ENCODE assay signal across 19 cellular contexts in the genomic region with DNA sequence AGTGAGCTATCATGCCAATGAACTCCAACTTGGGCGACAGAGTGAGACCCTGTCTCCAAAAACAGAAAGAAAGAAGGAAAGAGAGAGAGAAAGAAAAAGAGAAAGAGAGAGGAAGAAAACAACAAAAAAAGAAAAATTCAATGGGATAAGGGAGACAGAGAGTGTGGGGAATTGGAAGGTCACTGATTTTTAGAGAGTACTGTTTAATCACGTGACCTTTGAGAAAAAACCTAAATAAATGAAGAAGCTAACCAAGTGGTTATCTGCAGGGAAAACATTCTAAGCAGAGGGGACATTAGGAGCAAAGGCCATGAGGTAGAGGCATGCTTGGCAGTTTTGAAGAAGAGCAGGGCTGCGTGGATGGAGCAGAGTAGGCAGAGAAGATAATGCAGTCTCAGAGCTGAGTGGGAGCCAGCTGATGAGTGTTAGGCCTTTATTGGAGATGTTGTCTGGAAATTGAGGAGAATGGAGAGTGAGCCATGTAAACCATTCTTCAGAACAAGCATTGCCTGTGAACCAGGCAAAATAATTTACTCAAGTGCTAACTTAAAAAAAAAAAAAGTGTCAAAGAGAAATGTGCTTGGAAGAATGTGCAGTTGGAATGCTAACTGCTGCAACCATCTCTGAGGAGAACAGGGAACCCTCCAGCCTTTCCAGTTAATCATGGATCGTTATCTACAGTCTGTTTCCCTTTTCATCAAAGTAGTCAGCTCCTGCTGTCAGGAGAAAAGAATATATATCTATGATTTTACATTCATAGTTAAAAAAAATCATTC.
DNase-seq lines count a peak whose midpoint lies in the region; ATAC-seq and TF ChIP-seq lines count a peak whose summit lies in the region.
"Had no signal": no experiment of that assay in that cellular context is flagged by ENCODE, and none has a peak within 500 bp of the region (broad histone marks: within the 10 kb centered on the region; RNA-seq: fewer than 3 reads in every experiment).

No MANE protein-coding gene starts in this region.

- H3K4me1 Mint-ChIP-seq in endothelial cell (ENCODE audit: unreplicated experiment) (peaks cover 6% of the 10 kb centered on the region), mesothelial cell of epicardium (peaks cover 14% of the 10 kb centered on the region)
- H3K4me1 Mint-ChIP-seq: CD4-positive, alpha-beta memory T cell had no signal

- DNase-seq in AG08395 (ENCODE audit: low spot score) (peak; percentile 21), NCI-H226 (peak; percentile 71), endothelial cell (ENCODE audit: low spot score) (no peak), mesothelial cell of epicardium (ENCODE audit: low spot score in 2 of 2, unreplicated experiment in 2 of 2) (no peak), GM19238 (ENCODE audit: insufficient read length, low spot score) (no peak), T1000 (lab: John Stamatoyannopoulos, UW) (no peak)
- DNase-seq: Calu3; CD4-positive, alpha-beta memory T cell; EL; KBM-7; NCI-H1105; NCI-H2081; NCI-H510A; NCI-H748 treated with DMSO at 0.1 percent for 48 hours; NK-92 treated with Interleukin-12 subunit alpha and Interleukin-12 subunit beta, amount 100 ng/mL, for 24 hours; Peyer's patch had no signal

- H3K27me3 Mint-ChIP-seq in endothelial cell (ENCODE audit: unreplicated experiment) (no peaks in the 10 kb centered on the region), mesothelial cell of epicardium (ENCODE audit: low read depth) (no peaks in the 10 kb centered on the region)
- H3K27me3 Mint-ChIP-seq: CD4-positive, alpha-beta memory T cell had no signal

- H3K27ac Mint-ChIP-seq in endothelial cell (ENCODE audit: unreplicated experiment) (no peak overlapping the region), mesothelial cell of epicardium (peak overlapping the region; percentile 83)
- H3K27ac Mint-ChIP-seq: CD4-positive, alpha-beta memory T cell had no signal

- H3K9me3 Mint-ChIP-seq in endothelial cell (ENCODE audit: unreplicated experiment) (no peaks in the 10 kb centered on the region), mesothelial cell of epicardium (peaks cover 7% of the 10 kb centered on the region)

- H3K36me3 Mint-ChIP-seq in endothelial cell (ENCODE audit: low read depth, unreplicated experiment) (no peaks in the 10 kb centered on the region), mesothelial cell of epicardium (peaks cover 3% of the 10 kb centered on the region)
- H3K36me3 Mint-ChIP-seq: CD4-positive, alpha-beta memory T cell had no signal

- TF ChIP-seq CTCF in endothelial cell (IDR thresholded peaks at IDR 0.05; ENCODE audit: unreplicated experiment) (no peak), mesothelial cell of epicardium (IDR thresholded peaks at IDR 0.05; ENCODE audit: unreplicated experiment) (no peak)

- H3K4me3 Mint-ChIP-seq in endothelial cell (ENCODE audit: unreplicated experiment), result peak overlapping the region; percentile 2
- no peak overlapping the region for H3K4me3 Mint-ChIP-seq in mesothelial cell of epicardium
- H3K4me3 Mint-ChIP-seq: CD4-positive, alpha-beta memory T cell had no signal

- no peak for ATAC-seq in HG02870 (IDR thresholded peaks at IDR 0.05; ENCODE audit: unreplicated experiment)
- no peak for ATAC-seq in GM21381 (IDR thresholded peaks at IDR 0.05; ENCODE audit: unreplicated experiment)
- ATAC-seq: Right ventricle myocardium inferior had no signal

Comparison
In these comparisons a context has a peak if more than half of its experiments do, and no peak if none do; other contexts are left out.
1. DNase-seq: peak in AG08395 (single experiment) and NCI-H226 (single experiment); none in endothelial cell (single experiment), mesothelial cell of epicardium (0 of 2), GM19238 (single experiment) and T1000 (single experiment).